17 cellular contexts compared by ENCODE assay signal in the genomic region with DNA sequence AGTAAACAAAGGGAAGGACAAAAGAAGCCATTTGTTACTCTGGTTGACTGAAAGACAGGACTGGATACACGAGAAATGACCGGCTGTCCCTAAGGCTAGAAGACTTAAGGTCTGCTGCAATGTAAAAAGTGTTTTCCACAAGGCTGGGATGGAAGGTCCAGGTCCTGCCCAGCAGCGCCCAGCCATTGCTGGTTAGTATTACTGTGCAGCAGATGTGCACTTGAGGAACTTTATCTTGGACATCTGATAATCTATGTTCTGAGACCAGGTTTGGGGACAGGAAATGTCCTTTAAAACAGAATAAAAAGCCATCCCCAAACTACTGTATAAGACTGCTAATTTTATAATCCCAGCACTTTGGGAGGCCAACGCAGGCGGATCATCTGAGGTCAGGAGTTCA.
"Had no signal": no experiment of that assay in that cellular context is flagged by ENCODE, and none has a peak within 500 bp of the region (broad histone marks: within the 10 kb centered on the region; RNA-seq: fewer than 3 reads in every experiment).

No MANE protein-coding gene starts in this region.

- H3K4me2 ChIP-seq: neural progenitor cell had no signal

- H3K27ac Mint-ChIP-seq: natural killer cell treated with Interleukin-12 subunit alpha and Interleukin-12 subunit beta and Interleukin-15 and Interleukin-18, amount 100 ng/mL, for 72 hours; neural progenitor cell; stimulated activated naive B cell treated with anti-CD40 and anti-IgM and Interleukin-4, amounts not matched to agents 10 μg/mL and 1 μg/mL and 100 μg/mL, for 72 hours; stimulated activated naive CD8-positive, alpha-beta T cell treated with anti-CD3 and anti-CD28 coated beads, Interleukin-15, amount 100 ng/mL, for 72 hours had no signal

- H2AFZ ChIP-seq: neural progenitor cell had no signal

- H3K4me1 Mint-ChIP-seq: neural progenitor cell; stimulated activated naive CD8-positive, alpha-beta T cell treated with anti-CD3 and anti-CD28 coated beads, Interleukin-15, amount 100 ng/mL, for 72 hours had no signal

- H3K4me3 ChIP-seq: dorsolateral prefrontal cortex, neural progenitor cell, ovary, spleen, testis, transverse colon had no signal

- H3K36me3 ChIP-seq: ovary had no signal

- H3K4me1 ChIP-seq: neural progenitor cell, testis, transverse colon had no signal

- H3K27me3 Mint-ChIP-seq: natural killer cell treated with Interleukin-12 subunit alpha and Interleukin-12 subunit beta and Interleukin-15 and Interleukin-18, amount 100 ng/mL, for 72 hours; stimulated activated naive B cell treated with anti-CD40 and anti-IgM and Interleukin-4, amounts not matched to agents 10 μg/mL and 1 μg/mL and 100 μg/mL, for 72 hours; stimulated activated naive CD8-positive, alpha-beta T cell treated with anti-CD3 and anti-CD28 coated beads, Interleukin-15, amount 100 ng/mL, for 72 hours had no signal

- DNase-seq: caudate nucleus; cortex of kidney; dorsolateral prefrontal cortex; effector CD8-positive, alpha-beta T cell; foreskin melanocyte; islet precursor cell; nucleus accumbens; ovary; spleen; stimulated activated CD4-positive, alpha-beta T cell treated with anti-CD3 and anti-CD28 coated beads, Interleukin-2, amount 100 ng/mL, for 24 hours; stimulated activated CD4-positive, alpha-beta T cell treated with anti-CD3 and anti-CD28 coated beads, Interleukin-4, amount 100 ng/mL, for 4 hours; stimulated activated naive B cell treated with anti-CD40 and anti-IgM and Interleukin-4, amounts not matched to agents 10 μg/mL and 1 μg/mL and 100 μg/mL, for 72 hours; stimulated activated naive CD8-positive, alpha-beta T cell treated with anti-CD3 and anti-CD28 coated beads, Interleukin-15, amount 100 ng/mL, for 72 hours; transverse colon had no signal

- H3K27me3 ChIP-seq: dorsolateral prefrontal cortex, neural progenitor cell, ovary, spleen, testis, transverse colon had no signal

- H3K9me3 ChIP-seq: ovary, spleen, testis, transverse colon had no signal

- ATAC-seq: natural killer cell treated with Interleukin-12 subunit alpha and Interleukin-12 subunit beta and Interleukin-15 and Interleukin-18, amount 100 ng/mL, for 72 hours; stimulated activated naive B cell treated with anti-CD40 and anti-IgM and Interleukin-4, amounts not matched to agents 10 μg/mL and 1 μg/mL and 100 μg/mL, for 72 hours; stimulated activated naive CD8-positive, alpha-beta T cell treated with anti-CD3 and anti-CD28 coated beads, Interleukin-15, amount 100 ng/mL, for 72 hours had no signal

- H3K9ac ChIP-seq: neural progenitor cell had no signal

- H3K9me3 Mint-ChIP-seq: natural killer cell treated with Interleukin-12 subunit alpha and Interleukin-12 subunit beta and Interleukin-15 and Interleukin-18, amount 100 ng/mL, for 72 hours; neural progenitor cell; stimulated activated naive B cell treated with anti-CD40 and anti-IgM and Interleukin-4, amounts not matched to agents 10 μg/mL and 1 μg/mL and 100 μg/mL, for 72 hours; stimulated activated naive CD8-positive, alpha-beta T cell treated with anti-CD3 and anti-CD28 coated beads, Interleukin-15, amount 100 ng/mL, for 72 hours had no signal

- H3K4me3 Mint-ChIP-seq: natural killer cell treated with Interleukin-12 subunit alpha and Interleukin-12 subunit beta and Interleukin-15 and Interleukin-18, amount 100 ng/mL, for 72 hours; neural progenitor cell; stimulated activated naive B cell treated with anti-CD40 and anti-IgM and Interleukin-4, amounts not matched to agents 10 μg/mL and 1 μg/mL and 100 μg/mL, for 72 hours; stimulated activated naive CD8-positive, alpha-beta T cell treated with anti-CD3 and anti-CD28 coated beads, Interleukin-15, amount 100 ng/mL, for 72 hours had no signal

- H3K27ac ChIP-seq: neural progenitor cell, ovary, spleen, testis, transverse colon had no signal
